In genomic region chr10:23604613-23605012, GRCh38 we compare ENCODE assay signal across 28 cellular contexts.
"Had no signal": no experiment of that assay in that cellular context is flagged by ENCODE, and none has a peak within 500 bp of the region (broad histone marks: within the 10 kb centered on the region; RNA-seq: fewer than 3 reads in every experiment).

No MANE protein-coding gene starts in this region.

- H3K36me3 ChIP-seq: ascending aorta, breast epithelium, cardiac muscle cell, colonic mucosa, gastrocnemius medialis, WERI-Rb-1 had no signal

- H3K9me3 ChIP-seq: ascending aorta, breast epithelium, colonic mucosa, gastrocnemius medialis had no signal

- H3K4me1 ChIP-seq: ascending aorta, breast epithelium, colonic mucosa, foreskin keratinocyte, gastrocnemius medialis had no signal

- H3K27ac ChIP-seq: ascending aorta, breast epithelium, cardiac muscle cell, colonic mucosa, epithelial cell of prostate, foreskin keratinocyte, gastrocnemius medialis, WERI-Rb-1 had no signal

- ATAC-seq: activated CD4-positive, CD25-positive, alpha-beta regulatory T cell treated with anti-CD3 and anti-CD28 coated beads, Interleukin-2, amount 50 U/mL, for 24 hours; activated CD8-positive, alpha-beta memory T cell treated with anti-CD3 and anti-CD28 coated beads, Interleukin-2, amount 10 ng/mL, durations not matched to agents 7 days and 5 days; activated CD8-positive, alpha-beta T cell treated with anti-CD3 and anti-CD28 coated beads, Interleukin-2, amount 10 ng/mL, durations not matched to agents 7 days and 5 days; activated naive CD4-positive, alpha-beta T cell treated with anti-CD3 and anti-CD28 coated beads, Interleukin-2, amount 50 U/mL, for 72 hours; esophagus mucosa; foreskin keratinocyte; gastrocnemius medialis had no signal

- H3K27me3 ChIP-seq: ascending aorta, breast epithelium, cardiac muscle cell, colonic mucosa, foreskin keratinocyte, gastrocnemius medialis had no signal

- DNase-seq: activated B cell treated with CpG ODN at 0.5 μM for 24 hours; activated CD4-positive, alpha-beta T cell treated with anti-CD3 and anti-CD28 coated beads for 48 hours; activated CD4-positive, alpha-beta T cell treated with anti-CD3 and anti-CD28 coated beads, Interleukin-2, amount 50 U/mL, for 1 hour; activated CD4-positive, alpha-beta T cell treated with anti-CD3 and anti-CD28 coated beads, Interleukin-2, amount 50 U/mL, for 48 hours; activated CD8-positive, alpha-beta memory T cell treated with anti-CD3 and anti-CD28 coated beads, Interleukin-2, amount 10 ng/mL, durations not matched to agents 7 days and 5 days; activated CD8-positive, alpha-beta memory T cell treated with anti-CD3 and anti-CD28 coated beads, Interleukin-2, amount 50 U/mL, for 4 hours; activated CD8-positive, alpha-beta T cell treated with anti-CD3 and anti-CD28 coated beads, Interleukin-2, amount 10 ng/mL, durations not matched to agents 7 days and 5 days; activated effector memory CD4-positive, alpha-beta T cell treated with anti-CD3 and anti-CD28 coated beads, Interleukin-2, amount 50 U/mL, for 16 hours; activated naive CD4-positive, alpha-beta T cell treated with anti-CD3 and anti-CD28 coated beads for 36 hours; activated naive CD8-positive, alpha-beta T cell treated with anti-CD3 and anti-CD28 coated beads, Interleukin-2, amount 10 ng/mL, durations not matched to agents 7 days and 5 days; activated T-cell treated with anti-CD3 and anti-CD28 coated beads, Interleukin-2, amount 50 U/mL, for 1 hour; activated T-cell treated with anti-CD3 and anti-CD28 coated beads, Interleukin-2, amount 50 U/mL, for 48 hours; central memory CD4-positive, alpha-beta T cell; cerebellar nuclear complex; colonic mucosa; effector CD8-positive, alpha-beta T cell; gastrocnemius medialis; glutamatergic neuron; T-helper 2 cell; WERI-Rb-1 had no signal

- H3K4me3 ChIP-seq: ascending aorta, breast epithelium, cardiac muscle cell, colonic mucosa, gastrocnemius medialis had no signal
